Comparison of ENCODE assay signal across 9 cellular contexts in genomic region chr4:10164877-10165283, GRCh38. TPM values are rescaled to one million over a fixed set of nuclear protein-coding genes. Genes with fewer than 3 reads are reported as not detected.
DNase-seq lines count a peak whose midpoint lies in the region; ATAC-seq, FAIRE-seq and TF ChIP-seq lines count a peak whose summit lies in the region.
"Had no signal": no experiment of that assay in that cellular context is flagged by ENCODE, and none has a peak within 500 bp of the region (broad histone marks: within the 10 kb centered on the region; RNA-seq: fewer than 3 reads in every experiment).

No MANE protein-coding gene starts in this region.

- in situ Hi-C loops in transverse colon (cut with MboI; ENCODE audit: low pct_ligation_motif_present in 1 of 4, low pct_unique_long_range_greater_than_20kb in 1 of 4, low sequenced_read_pairs in 3 of 4) = loop anchor here (5.0 to 10.0 kb wide), 5 partner anchors 237 to 390 kb away; no protein-coding TSS in a partner anchor

- TF ChIP-seq EP300 in Ishikawa (IDR thresholded peaks at IDR 0.05; ENCODE audit: borderline replicate concordance) (no peak), transverse colon (IDR thresholded peaks at IDR 0.05; ENCODE audit: low read depth) (no peak)

- ATAC-seq in HG02870 (IDR thresholded peaks at IDR 0.05; ENCODE audit: unreplicated experiment) (no peak), GM21737 (IDR thresholded peaks at IDR 0.05; ENCODE audit: unreplicated experiment) (no peak)

- peaks cover 0 to 20% (median 7%) of the 10 kb centered on the region in 4 donors for H3K4me1 ChIP-seq in transverse colon

- intact Hi-C loops in transverse colon (cut with DNase I; ENCODE audit: low total_unique reads) = loop anchor here (5.0 to 10.0 kb wide), 2 partner anchors 237 to 380 kb away; no protein-coding TSS in a partner anchor

- no peaks in the 10 kb centered on the region for H3K9me3 ChIP-seq in transverse colon

- H3K27ac ChIP-seq in transverse colon = no peak overlapping the region

- peak; percentile 57 for TF ChIP-seq RAD21 in Ishikawa (IDR thresholded peaks at IDR 0.05; ENCODE audit: low read depth)

- peak; percentile 57 to 69 (median 64) for TF ChIP-seq CTCF in transverse colon (IDR thresholded peaks at IDR 0.05)

- no peaks in the 10 kb centered on the region for H3K36me3 ChIP-seq in transverse colon

- no peaks in the 10 kb centered on the region for H3K27me3 ChIP-seq in transverse colon

- FAIRE-seq in GM12891 (lab: Jason Lieb, UNC) = no peak
- FAIRE-seq: TTC549 had no signal

- DNase-seq in ELF-1 (ENCODE audit: low read depth, low spot score) (peak; percentile 52), amniotic epithelial cell (ENCODE audit: low read depth) (peak; percentile 12), iPS-NIHi11 (ENCODE audit: low spot score) (peak; percentile 64), transverse colon (peak; percentile 55), GM12891 (ENCODE audit: insufficient read length, low spot score) (no peak)

- 33 to 35% methylated on average over 2 to 3 of the region's 3 CpGs for WGBS in transverse colon (ENCODE audit: low coverage in 1 of 2), 2 donors

- TF ChIP-seq POLR2A in transverse colon (IDR thresholded peaks at IDR 0.05) (no peak), GM12891 (IDR thresholded peaks at IDR 0.05; ENCODE audit: low read depth, low read length) (no peak)

- no peak overlapping the region for H3K4me3 ChIP-seq in transverse colon

TF ChIP-seq in Ishikawa, 13 proteins besides CTCF, POLR2A, EP300 and RAD21:
- no peak for TF ChIP-seq TCF12 (IDR thresholded peaks at IDR 0.05; ENCODE audit: low read depth)
- no peak for TF ChIP-seq MAX (IDR thresholded peaks at IDR 0.05)
- TF ChIP-seq, protein P1, sequence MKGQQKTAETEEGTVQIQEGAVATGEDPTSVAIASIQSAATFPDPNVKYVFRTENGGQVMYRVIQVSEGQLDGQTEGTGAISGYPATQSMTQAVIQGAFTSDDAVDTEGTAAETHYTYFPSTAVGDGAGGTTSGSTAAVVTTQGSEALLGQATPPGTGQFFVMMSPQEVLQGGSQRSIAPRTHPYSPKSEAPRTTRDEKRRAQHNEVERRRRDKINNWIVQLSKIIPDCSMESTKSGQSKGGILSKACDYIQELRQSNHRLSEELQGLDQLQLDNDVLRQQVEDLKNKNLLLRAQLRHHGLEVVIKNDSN (IDR thresholded peaks at IDR 0.05) = no peak
- TF ChIP-seq EGR1 (IDR thresholded peaks at IDR 0.05) = no peak
- no peak for TF ChIP-seq ZBTB7A (IDR thresholded peaks at IDR 0.05; ENCODE audit: low read depth)
- no peak for TF ChIP-seq REST (IDR thresholded peaks at IDR 0.05; ENCODE audit: low read depth)
- TF ChIP-seq TAF1 (IDR thresholded peaks at IDR 0.05; ENCODE audit: low read depth) = no peak
- TF ChIP-seq YY1 (IDR thresholded peaks at IDR 0.05; ENCODE audit: low read depth) = no peak

TF ChIP-seq in GM12891, 5 proteins besides CTCF, POLR2A, EP300 and RAD21:
- TF ChIP-seq POU2F2 (IDR thresholded peaks at IDR 0.05; ENCODE audit: low read depth, low read length) (no peak), POLR2AphosphoS5 (IDR thresholded peaks at IDR 0.05; ENCODE audit: low read depth, low read length) (no peak), SPI1 (IDR thresholded peaks at IDR 0.05; ENCODE audit: low read depth, low read length) (no peak), PAX5 (IDR thresholded peaks at IDR 0.05; ENCODE audit: insufficient read depth, low read length, severe bottlenecking) (no peak), TAF1 (IDR thresholded peaks at IDR 0.05; ENCODE audit: low read depth, low read length) (no peak)

RNA-seq across cellular contexts. Expression of gene WDR1, which starts 48.3 kb away (rescaled TPM):
- 100 to 1,000 TPM; 196 to 268 (median 246) TPM for total RNA-seq in transverse colon
- 199 TPM for polyA plus RNA-seq in GM12891 (2012; ENCODE audit: low read depth, missing spikeins)
